Comparison of ENCODE assay signal across 2 cellular contexts in the genomic region with DNA sequence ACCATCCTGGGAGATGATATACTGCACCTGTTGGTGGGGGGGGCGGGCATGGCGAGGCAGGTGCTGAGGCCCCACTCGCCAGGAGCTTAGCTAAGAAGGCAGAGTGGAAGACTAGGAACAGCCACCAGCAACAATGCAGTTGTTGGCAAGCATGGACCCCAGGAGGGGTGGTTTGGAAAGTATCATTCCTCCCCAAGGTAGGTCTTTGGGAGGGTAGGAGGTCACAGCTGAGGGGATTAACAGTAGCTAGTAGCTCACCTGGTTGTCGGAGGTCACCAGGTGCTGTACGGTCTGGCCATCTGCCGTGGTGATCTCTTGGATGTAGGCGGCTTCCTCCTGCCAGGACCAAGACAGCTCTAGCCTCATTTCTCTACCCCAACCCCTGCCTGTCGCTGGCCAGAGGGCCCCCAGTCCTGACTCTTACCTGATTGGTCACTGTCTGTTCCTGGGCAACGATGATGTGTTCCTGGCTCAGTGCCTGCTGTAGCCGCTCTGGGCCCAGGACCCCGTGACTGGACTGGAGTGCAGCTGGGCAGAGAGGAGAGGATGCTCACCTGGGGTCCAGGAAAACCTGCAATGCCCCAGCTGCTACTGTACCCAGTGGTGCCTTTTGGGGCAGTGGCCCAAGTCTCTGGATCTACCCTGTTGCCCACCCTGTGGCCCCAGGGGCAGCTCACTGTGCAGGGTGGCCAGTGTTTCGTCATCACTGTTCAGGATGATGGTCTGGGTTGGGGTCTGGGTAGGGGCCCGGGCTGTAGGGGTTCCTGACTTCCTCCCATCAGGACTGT.
TF ChIP-seq lines count a peak whose summit lies in the region.

No MANE protein-coding gene starts in this region.

TF ChIP-seq in GM12891, 5 proteins besides CTCF, POLR2A, EP300 and RAD21:
- TF ChIP-seq TAF1 (IDR thresholded peaks at IDR 0.05; ENCODE audit: low read depth, low read length), result no peak
- peak; percentile 57; the same call in 1 of the 2 replicates for TF ChIP-seq POLR2AphosphoS5 (IDR thresholded peaks at IDR 0.05; ENCODE audit: low read depth, low read length)

TF ChIP-seq in endothelial cell of umbilical vein, 7 proteins besides CTCF, POLR2A, EP300 and RAD21:
- TF ChIP-seq EZH2 (IDR thresholded peaks at IDR 0.05; ENCODE audit: borderline replicate concordance, low read depth, low read length, severe bottlenecking) (no peak), POLR2AphosphoS5 (IDR thresholded peaks at IDR 0.05; ENCODE audit: insufficient read depth, low read depth, low read length) (peak; percentile 15)
